Comparison of ENCODE assay signal across 8 cellular contexts in genomic region chr1:35451125-35451528, GRCh38.
DNase-seq lines count a peak whose midpoint lies in the region; ATAC-seq and TF ChIP-seq lines count a peak whose summit lies in the region.

No MANE protein-coding gene starts in this region.

- H3K27me3 Mint-ChIP-seq in endothelial cell (ENCODE audit: unreplicated experiment): peaks cover 2% of the 10 kb centered on the region

- peak overlapping the region; percentile 34 for H3K4me3 Mint-ChIP-seq in endothelial cell (ENCODE audit: unreplicated experiment)

- H3K36me3 Mint-ChIP-seq in endothelial cell (ENCODE audit: low read depth, unreplicated experiment): peaks cover 17% of the 10 kb centered on the region

- TF ChIP-seq CTCF in endothelial cell (IDR thresholded peaks at IDR 0.05; ENCODE audit: unreplicated experiment): peak; percentile 74

- no peak overlapping the region for H3K27ac Mint-ChIP-seq in endothelial cell (ENCODE audit: unreplicated experiment)

- ATAC-seq in HG02623 (IDR thresholded peaks at IDR 0.05; ENCODE audit: unreplicated experiment): peak; percentile 55
- ATAC-seq in HG03469 (IDR thresholded peaks at IDR 0.05; ENCODE audit: unreplicated experiment): no peak

- H3K4me1 Mint-ChIP-seq in endothelial cell (ENCODE audit: unreplicated experiment): peaks cover 54% of the 10 kb centered on the region

- DNase-seq in COLO668 (lab: John Stamatoyannopoulos, UW; ENCODE audit: unreplicated experiment) (peak; percentile 84), NCI-H82 treated with DMSO at 0.1 percent for 48 hours (lab: John Stamatoyannopoulos, UW; ENCODE audit: unreplicated experiment) (peak; percentile 39), endothelial cell (ENCODE audit: low spot score) (peak; percentile 87), mucosa of gallbladder (ENCODE audit: low spot score) (peak; percentile 83)
- DNase-seq in activated CD8-positive, alpha-beta memory T cell treated with anti-CD3 and anti-CD28 coated beads for 48 hours (ENCODE audit: low read depth in 2 of 3, low spot score in 2 of 3): peak; percentile 40 to 53 (median 46)
- DNase-seq in stimulated activated CD8-positive, alpha-beta memory T cell treated with anti-CD3 and anti-CD28 coated beads, Interleukin-4, amount 100 ng/mL, for 48 hours: peak; percentile 87

- H3K9me3 Mint-ChIP-seq in endothelial cell (ENCODE audit: unreplicated experiment): no peaks in the 10 kb centered on the region
